Comparison of ENCODE assay signal across 7 cellular contexts in genomic region chr4:25861951-25862410, GRCh38. TPM values are rescaled to one million over a fixed set of nuclear protein-coding genes. Genes with fewer than 3 reads are reported as not detected.
DNase-seq lines count a peak whose midpoint lies in the region; ATAC-seq and TF ChIP-seq lines count a peak whose summit lies in the region.

No MANE protein-coding gene starts in this region.

- peak overlapping the region; percentile 78 to 96 (median 88) for H3K27ac ChIP-seq in body of pancreas

- no peaks in the 10 kb centered on the region for H3K9me3 ChIP-seq in body of pancreas

- H3K27me3 ChIP-seq in body of pancreas: no peaks in the 10 kb centered on the region

- intact Hi-C loops in body of pancreas (cut with DNase I): no loop called here
- intact Hi-C loops in left colon (cut with DNase I, micrococcal nuclease): no loop called here

- whole genome bisulfite sequencing in body of pancreas, 2 donors: 0 to 2% methylated on average over 26 to 32 of the region's 32 CpGs

- TF ChIP-seq POLR2A in Raji (IDR thresholded peaks at IDR 0.05; ENCODE audit: insufficient read depth, low read depth, low read length): peak; percentile 48
- peak in 2 of 3 donors; percentile 29 to 34 for TF ChIP-seq POLR2A in body of pancreas (IDR thresholded peaks at IDR 0.05)

- DNase-seq in GM12865 (ENCODE audit: low read depth) (no peak), body of pancreas (peak; percentile 22 to 45 (median 36)), left colon (peak in 1 of 2 donors; percentile 67), putamen (ENCODE audit: low spot score) (no peak)
- DNase-seq in stimulated activated naive CD8-positive, alpha-beta T cell treated with anti-CD3 and anti-CD28 coated beads, Interleukin-15, Interleukin-2, amounts not matched to agents 100 U/mL and 50 U/mL, for 24 hours: peak; percentile 48

- no peaks in the 10 kb centered on the region for H3K36me3 ChIP-seq in body of pancreas (replicated peaks in 1 of 2; ENCODE audit: insufficient read depth in 1 of 2, low read depth in 2 of 2)

- H3K4me1 ChIP-seq in body of pancreas: peaks cover 52% of the 10 kb centered on the region

- ATAC-seq in HG02610 (IDR thresholded peaks at IDR 0.05; ENCODE audit: unreplicated experiment) (peak; percentile 19), body of pancreas (peak; percentile 15), left colon (peak; percentile 6)
- peak; percentile 15 for ATAC-seq in stimulated activated naive CD8-positive, alpha-beta T cell treated with anti-CD3 and anti-CD28 coated beads, Interleukin-15, Interleukin-2, amounts not matched to agents 100 U/mL and 50 U/mL, for 24 hours

- TF ChIP-seq CTCF in GM12865 (IDR thresholded peaks at IDR 0.05; ENCODE audit: insufficient read depth, low read depth, low read length, missing control alignments) (no peak), body of pancreas (IDR thresholded peaks at IDR 0.05) (no peak)

- H3K4me3 ChIP-seq in GM12865 (ENCODE audit: low read depth, low read length): peak overlapping the region; percentile 42
- H3K4me3 ChIP-seq in body of pancreas: peak overlapping the region; percentile 35 to 56

RNA-seq across cellular contexts. Expression of gene SEL1L3, which starts 0.8 kb away (rescaled TPM):
- total RNA-seq in body of pancreas (10 to 100 TPM; 32.3 to 64.1 TPM), left colon (100 to 1,000 TPM; 106 to 110 TPM)

RNA-seq across cellular contexts. Expression of gene SMIM20, which starts 52.0 kb away (rescaled TPM):
- 10 to 100 TPM in 1 of 2 donors, under 1 TPM in 1; 0.99 to 21.5 TPM for total RNA-seq in body of pancreas
- 10 to 100 TPM; 31.6 to 31.8 TPM for total RNA-seq in left colon

Comparison
In these comparisons a context has a peak if more than half of its experiments do, and no peak if none do; other contexts are left out.
1. DNase-seq: peak in body of pancreas (4 of 4) and stimulated activated naive CD8-positive, alpha-beta T cell treated with anti-CD3 and anti-CD28 coated beads, Interleukin-15, Interleukin-2, amounts not matched to agents 100 U/mL and 50 U/mL, for 24 hours (single experiment); none in GM12865 (single experiment) and putamen (single experiment).
2. Peak in every context shown above with its lines, with median percentiles within 50 percentile points of each other: ATAC-seq.